ENCODE assay signal across 8 cellular contexts in genomic region chr4:78864405-78865024, GRCh38.
DNase-seq lines count a peak whose midpoint lies in the region; ATAC-seq and TF ChIP-seq lines count a peak whose summit lies in the region.

No MANE protein-coding gene starts in this region.

- H3K9ac ChIP-seq in endodermal cell (ENCODE audit: extremely low read depth, low read length, poor library complexity, severe bottlenecking) (no peak overlapping the region), mesendoderm (ENCODE audit: low read length) (no peak overlapping the region)

- H3K27me3 ChIP-seq in endodermal cell (ENCODE audit: control insufficient read depth, insufficient read depth, low read length, poor library complexity, severe bottlenecking) (no peaks in the 10 kb centered on the region), mesendoderm (ENCODE audit: insufficient read depth, low read length, poor library complexity) (no peaks in the 10 kb centered on the region)

- DNase-seq in DMS114 treated with DMSO at 0.1 percent for 48 hours (lab: John Stamatoyannopoulos, UW; ENCODE audit: unreplicated experiment) (peak; percentile 68), NB4 (ENCODE audit: low read depth) (peak; percentile 79), SHP77 (lab: John Stamatoyannopoulos, UW) (peak; percentile 41 to 57), endodermal cell (no peak), mesendoderm (peak; percentile 61)

- peaks cover 40% of the 10 kb centered on the region for H3K36me3 Mint-ChIP-seq in endodermal cell (ENCODE audit: low read depth)

- no peak overlapping the region for H4K8ac ChIP-seq in mesendoderm (ENCODE audit: low read depth, low read length)

- no peak for TF ChIP-seq POLR2A in NB4 (IDR thresholded peaks at IDR 0.05; ENCODE audit: extremely low read depth, insufficient read length)

- H3K79me2 ChIP-seq in mesendoderm (ENCODE audit: control insufficient read depth, insufficient read depth, low read length) = no peaks in the 10 kb centered on the region

- no peak overlapping the region for H3K4me3 ChIP-seq in NB4 (ENCODE audit: low read depth, low read length)
- no peak overlapping the region for H3K4me3 ChIP-seq in endodermal cell (ENCODE audit: low read length)
- H3K4me3 ChIP-seq in mesendoderm (ENCODE audit: low read length) = no peak overlapping the region

- H3K9me3 Mint-ChIP-seq in endodermal cell = no peaks in the 10 kb centered on the region

- no peak overlapping the region for H2BK120ac ChIP-seq in mesendoderm (ENCODE audit: low read depth, low read length)

- no peak overlapping the region for H2BK5ac ChIP-seq in mesendoderm (ENCODE audit: low read length)

- no peak overlapping the region for H2AK5ac ChIP-seq in mesendoderm (ENCODE audit: low read length)

- no peak overlapping the region for H3K27ac ChIP-seq in endodermal cell (ENCODE audit: low read depth, low read length)
- H3K27ac ChIP-seq in mesendoderm (ENCODE audit: low read depth, low read length) = no peak overlapping the region

- H3K9me3 ChIP-seq in endodermal cell (ENCODE audit: control insufficient read depth, low read length) = no peaks in the 10 kb centered on the region

- H3K56ac ChIP-seq in mesendoderm (ENCODE audit: low read length) = no peak overlapping the region

- 20 to 41% methylated on average over 1 to 2 of the region's 3 CpGs for WGBS in endodermal cell (ENCODE audit: insufficient coverage in 1 of 2, insufficient read length in 1 of 2), 2 experiments
- no CpG with 5 or more reads among the region's 3 CpGs for WGBS in mesendoderm (ENCODE audit: extremely low coverage, insufficient coverage, low lambda C conversion rate)

- no peak overlapping the region for H3K27ac Mint-ChIP-seq in endodermal cell

- peaks cover 36% of the 10 kb centered on the region for H3K36me3 ChIP-seq in endodermal cell (ENCODE audit: control insufficient read depth, insufficient read depth, low read length)
- no peaks in the 10 kb centered on the region for H3K36me3 ChIP-seq in mesendoderm (ENCODE audit: control insufficient read depth, insufficient read depth, low read length)

- no peak overlapping the region for H4K5ac ChIP-seq in mesendoderm (ENCODE audit: low read length)

- H3K18ac ChIP-seq in mesendoderm (ENCODE audit: low read length) = no peak overlapping the region

- no peak overlapping the region for H2BK15ac ChIP-seq in mesendoderm (replicated peaks; ENCODE audit: low read depth)

- H3K27me3 Mint-ChIP-seq in endodermal cell (ENCODE audit: insufficient read depth) = no peaks in the 10 kb centered on the region

- ATAC-seq in GM21528 (IDR thresholded peaks at IDR 0.05; ENCODE audit: low FRiP score, unreplicated experiment) = peak; percentile 60
- ATAC-seq in HG03469 (IDR thresholded peaks at IDR 0.05; ENCODE audit: unreplicated experiment) = no peak
- no peak for ATAC-seq in GM21423 (IDR thresholded peaks at IDR 0.05; ENCODE audit: unreplicated experiment)

- peaks cover 2% of the 10 kb centered on the region for H3K4me1 Mint-ChIP-seq in endodermal cell

- H3K4me3 Mint-ChIP-seq in endodermal cell = no peak overlapping the region

- no peaks in the 10 kb centered on the region for H3K79me1 ChIP-seq in mesendoderm (ENCODE audit: low read length)

- H3K4me1 ChIP-seq in endodermal cell (ENCODE audit: control insufficient read depth, insufficient read depth, low read length) = no peaks in the 10 kb centered on the region
- no peaks in the 10 kb centered on the region for H3K4me1 ChIP-seq in mesendoderm (ENCODE audit: control insufficient read depth, low read depth, low read length)

- peak; percentile 30 for TF ChIP-seq CTCF in NB4 (IDR thresholded peaks at IDR 0.05; ENCODE audit: low read depth, low read length)
- peak; percentile 93 for TF ChIP-seq CTCF in endodermal cell (conservative IDR thresholded peaks at IDR 0.05)

- H3K4ac ChIP-seq in mesendoderm (ENCODE audit: low read depth, low read length) = no peak overlapping the region

- no peak overlapping the region for H3K4me2 ChIP-seq in mesendoderm (ENCODE audit: low read length)

- H3K23ac ChIP-seq in mesendoderm (ENCODE audit: low read length) = no peak overlapping the region
